In genomic region chr10:114766470-114766869, GRCh38 we compare ENCODE assay signal across 10 cellular contexts. TPM values are rescaled to one million over a fixed set of nuclear protein-coding genes. Genes with fewer than 3 reads are reported as not detected.
DNase-seq lines count a peak whose midpoint lies in the region; ATAC-seq and TF ChIP-seq lines count a peak whose summit lies in the region.
"Had no signal": no experiment of that assay in that cellular context is flagged by ENCODE, and none has a peak within 500 bp of the region (broad histone marks: within the 10 kb centered on the region; RNA-seq: fewer than 3 reads in every experiment).

No MANE protein-coding gene starts in this region.

- H3K36me3 ChIP-seq in endocrine pancreas (ENCODE audit: control insufficient read depth, insufficient read depth, low read length) = no peaks in the 10 kb centered on the region
- H3K36me3 ChIP-seq in trophoblast cell (ENCODE audit: control insufficient read depth in 1 of 2, insufficient read depth in 2 of 2, low read length in 2 of 2) = no peaks in the 10 kb centered on the region

- WGBS in trophoblast cell (ENCODE audit: extremely low coverage, insufficient coverage, insufficient read length) = no CpG with 5 or more reads among the region's 6 CpGs

- no peak overlapping the region for H3K14ac ChIP-seq in trophoblast cell (ENCODE audit: low read length)

- no peaks in the 10 kb centered on the region for H3K9me3 ChIP-seq in endocrine pancreas (ENCODE audit: control insufficient read depth, low read length)
- no peaks in the 10 kb centered on the region for H3K9me3 ChIP-seq in trophoblast cell (ENCODE audit: insufficient read depth, low read depth, low read length)

- H4K91ac ChIP-seq in trophoblast cell (ENCODE audit: low read depth, low read length) = no peak overlapping the region

- H3K27ac Mint-ChIP-seq in Calu3 (ENCODE audit: unreplicated experiment) = no peak overlapping the region
- peak overlapping the region in 2 of 3 experiments; percentile 2 to 9 for H3K27ac Mint-ChIP-seq in nephron

- H2AFZ ChIP-seq in trophoblast cell (ENCODE audit: insufficient read depth, low read length, poor library complexity) = no peak overlapping the region

- H3K4me2 ChIP-seq in trophoblast cell (ENCODE audit: low read length) = no peak overlapping the region

- H2BK12ac ChIP-seq in trophoblast cell (ENCODE audit: low read length) = no peak overlapping the region

- H3K9me3 Mint-ChIP-seq in Calu3 (ENCODE audit: low read depth, unreplicated experiment) (no peaks in the 10 kb centered on the region), nephron (no peaks in the 10 kb centered on the region)

- H3K4me1 ChIP-seq in endocrine pancreas (ENCODE audit: control insufficient read depth, insufficient read depth, low read length) = peaks cover 7% of the 10 kb centered on the region
- no peaks in the 10 kb centered on the region for H3K4me1 ChIP-seq in trophoblast cell (ENCODE audit: control insufficient read depth in 1 of 2, insufficient read depth in 2 of 2, low read length in 2 of 2)

- no peak overlapping the region for H4K12ac ChIP-seq in trophoblast cell (ENCODE audit: low read depth, low read length)

- H2BK120ac ChIP-seq in trophoblast cell (ENCODE audit: insufficient read depth, low read length, poor library complexity) = no peak overlapping the region

- no peak overlapping the region for H3K18ac ChIP-seq in trophoblast cell (ENCODE audit: low read length)

- H3K27me3 Mint-ChIP-seq in Calu3 (ENCODE audit: unreplicated experiment) (no peaks in the 10 kb centered on the region), nephron (ENCODE audit: low read depth) (peaks cover 66% of the 10 kb centered on the region)

- CTCF ChIA-PET in Calu3 (lab: Charles Lee) = interaction anchor here (1.2 kb wide), 1 partner anchor 18 kb away, joined by 4 read pairs; no protein-coding TSS in a partner anchor

- H3K79me1 ChIP-seq in trophoblast cell (ENCODE audit: low read length) = no peaks in the 10 kb centered on the region

- H3K9ac ChIP-seq in endocrine pancreas (ENCODE audit: control insufficient read depth, insufficient read depth, low read length) (no peak overlapping the region), trophoblast cell (ENCODE audit: low read length) (no peak overlapping the region)

- ATAC-seq in HG03442 (IDR thresholded peaks at IDR 0.05; ENCODE audit: unreplicated experiment) = no peak
- ATAC-seq: activated CD4-positive, CD25-positive, alpha-beta regulatory T cell treated with anti-CD3 and anti-CD28 coated beads, Interleukin-2, amount 50 U/mL, for 24 hours had no signal

- H2BK5ac ChIP-seq in trophoblast cell (ENCODE audit: low read depth, low read length, poor library complexity) = no peak overlapping the region

- H3K4ac ChIP-seq in trophoblast cell (ENCODE audit: low read depth, low read length) = no peak overlapping the region

- H3K4me1 Mint-ChIP-seq in Calu3 (ENCODE audit: low read depth, unreplicated experiment) = peaks cover 7% of the 10 kb centered on the region
- peaks cover 5% of the 10 kb centered on the region for H3K4me1 Mint-ChIP-seq in nephron

- no peak overlapping the region for H3K27ac ChIP-seq in trophoblast cell (ENCODE audit: low read depth, low read length)

- H3K79me2 ChIP-seq in trophoblast cell (ENCODE audit: control insufficient read depth, insufficient read depth, low read length, poor library complexity) = no peaks in the 10 kb centered on the region

- no peak overlapping the region for H3K23ac ChIP-seq in trophoblast cell (ENCODE audit: low read length)

- intact Hi-C loops in Calu3 (cut with micrococcal nuclease; ENCODE audit: unreplicated experiment) = loop anchor here (5.0 kb wide), 1 partner anchor 39 kb away; no protein-coding TSS in a partner anchor

- no TSS peak for BruUV-seq in Calu3 (replicated peaks; lab: Mats Ljungman, UMichigan)

- H3K4me3 ChIP-seq in endocrine pancreas (ENCODE audit: control insufficient read depth, insufficient read depth, low read length) (peak overlapping the region; percentile 90), trophoblast cell (ENCODE audit: low read depth, low read length) (no peak overlapping the region)

- H3K4me3 Mint-ChIP-seq in Calu3 (ENCODE audit: low read depth, unreplicated experiment) (peak overlapping the region; percentile 59), nephron (peak overlapping the region; percentile 67 to 77 (median 68))

- H3K27me3 ChIP-seq in endocrine pancreas (ENCODE audit: control insufficient read depth, insufficient read depth, low read length) = no peaks in the 10 kb centered on the region
- H3K27me3 ChIP-seq in trophoblast cell (ENCODE audit: insufficient read depth, low read length) = peaks cover 16% of the 10 kb centered on the region

- no peak overlapping the region for H2AK5ac ChIP-seq in trophoblast cell (ENCODE audit: low read length)

- DNase-seq in Calu3 (peak; percentile 15), NCI-H524 treated with DMSO at 0.1 percent for 48 hours (lab: John Stamatoyannopoulos, UW) (peak; percentile 1), GOT3 (lab: John Stamatoyannopoulos, UW) (no peak), trophoblast cell (no peak)
- DNase-seq in activated CD8-positive, alpha-beta memory T cell treated with anti-CD3 and anti-CD28 coated beads for 24 hours = no peak
- DNase-seq: DMS153 had no signal

- H4K8ac ChIP-seq in trophoblast cell (ENCODE audit: low read depth, low read length) = no peak overlapping the region

- H3K36me3 Mint-ChIP-seq in Calu3 (ENCODE audit: insufficient read depth, unreplicated experiment) (no peaks in the 10 kb centered on the region), nephron (ENCODE audit: low read depth) (no peaks in the 10 kb centered on the region)

- TF ChIP-seq CTCF in Calu3 (IDR thresholded peaks at IDR 0.05; ENCODE audit: unreplicated experiment) (no peak), nephron (IDR thresholded peaks at IDR 0.05; ENCODE audit: unreplicated experiment in 3 of 3) (no peak)

RNA-seq across cellular contexts. Expression of gene FHIP2A, which starts 55.1 kb away (rescaled TPM):
- 10.8 and 10.9 TPM in 2 replicates for total RNA-seq in Calu3 (2022)
- polyA plus RNA-seq in trophoblast cell (2013) = 13.1 TPM in 2 replicates

Comparison
In these comparisons a context has a peak if more than half of its experiments do, and no peak if none do; other contexts are left out.
1. DNase-seq: peak in Calu3 (single experiment) and NCI-H524 treated with DMSO at 0.1 percent for 48 hours (single experiment); none in GOT3 (single experiment), activated CD8-positive, alpha-beta memory T cell treated with anti-CD3 and anti-CD28 coated beads for 24 hours (single experiment) and trophoblast cell (0 of 2).